ENCODE assay signal across 15 cellular contexts in genomic region chr5:33482335-33482734, GRCh38. TPM values are rescaled to one million over a fixed set of nuclear protein-coding genes. Genes with fewer than 3 reads are reported as not detected.
DNase-seq lines count a peak whose midpoint lies in the region; ATAC-seq, FAIRE-seq and TF ChIP-seq lines count a peak whose summit lies in the region.
"Had no signal": no experiment of that assay in that cellular context is flagged by ENCODE, and none has a peak within 500 bp of the region (broad histone marks: within the 10 kb centered on the region; RNA-seq: fewer than 3 reads in every experiment).

No MANE protein-coding gene starts in this region.

- no peak overlapping the region for H2AK5ac ChIP-seq in neuronal stem cell (ENCODE audit: low read depth, low read length)

- H3K14ac ChIP-seq in neuronal stem cell (ENCODE audit: low read length), result no peak overlapping the region

- H4K91ac ChIP-seq in neuronal stem cell (ENCODE audit: low read depth, low read length, poor library complexity), result no peak overlapping the region

- DNase-seq in NCI-H2107 (lab: John Stamatoyannopoulos, UW) (peak; percentile 8), endothelial cell of umbilical vein (ENCODE audit: low read depth, low spot score) (no peak), neuronal stem cell (ENCODE audit: low spot score) (peak; percentile 15), mucosa of descending colon (no peak), activated T-cell treated with anti-CD3 and anti-CD28 coated beads for 4 hours (no peak)
- DNase-seq: CD8-positive, alpha-beta T cell; MV-4-11; NCI-H1694; NCI-H2171 treated with DMSO at 0.1 percent for 48 hours; PC-3; SW 1271 had no signal

- WGBS in neuronal stem cell (ENCODE audit: extremely low coverage in 2 of 2, insufficient read length in 2 of 2, insufficient replicate concordance in 1 of 2), 2 donors, result no CpG with 5 or more reads among the region's 7 CpGs

- peak; percentile 24 for FAIRE-seq in endothelial cell of umbilical vein (lab: Jason Lieb, UNC)

- no peak overlapping the region for H2BK12ac ChIP-seq in neuronal stem cell (ENCODE audit: low read length)

- no peaks in the 10 kb centered on the region for H3K9me1 ChIP-seq in endothelial cell of umbilical vein (replicated peaks; ENCODE audit: control insufficient read depth, extremely low read depth, insufficient read depth, low read length)

- no peak overlapping the region for H2BK5ac ChIP-seq in neuronal stem cell (ENCODE audit: low read length)

- H3K9me3 ChIP-seq in HUES48 (ENCODE audit: control insufficient read depth, insufficient read depth, low read length) (no peaks in the 10 kb centered on the region), endothelial cell of umbilical vein (replicated peaks; ENCODE audit: control insufficient read depth, insufficient read depth, low read length) (no peaks in the 10 kb centered on the region), neuronal stem cell (replicated peaks in 1 of 2; ENCODE audit: control insufficient read depth in 2 of 2, insufficient read depth in 1 of 2, low read depth in 1 of 2, low read length in 2 of 2) (no peaks in the 10 kb centered on the region), mucosa of descending colon (no peaks in the 10 kb centered on the region)
- H3K9me3 ChIP-seq: HAP-1, SJSA1 had no signal

- no peak for TF ChIP-seq CTCF in endothelial cell of umbilical vein (IDR thresholded peaks at IDR 0.05; ENCODE audit: extremely low read depth in 1 of 2, insufficient read depth in 1 of 2, low read depth in 1 of 2, low read length in 2 of 2)
- no peak for TF ChIP-seq CTCF in mucosa of descending colon (IDR thresholded peaks at IDR 0.05)

- intact Hi-C loops in endothelial cell of umbilical vein (cut with micrococcal nuclease), result loop anchor here (10.0 kb wide), 1 partner anchor 1192 kb away; no protein-coding TSS in a partner anchor
- intact Hi-C loops in mucosa of descending colon (cut with DNase I, micrococcal nuclease), result no loop called here

- H3K27me3 ChIP-seq in HUES48 (ENCODE audit: control insufficient read depth, insufficient read depth, low read length) (no peaks in the 10 kb centered on the region), endothelial cell of umbilical vein (ENCODE audit: control insufficient read depth in 2 of 2, insufficient read depth in 2 of 2, low read length in 2 of 2) (no peaks in the 10 kb centered on the region), neuronal stem cell (ENCODE audit: control insufficient read depth in 3 of 3, insufficient read depth in 3 of 3, low read depth in 1 of 3, low read length in 3 of 3) (no peaks in the 10 kb centered on the region)
- H3K27me3 ChIP-seq: SJSA1 had no signal

- no peak overlapping the region for H4K8ac ChIP-seq in neuronal stem cell (ENCODE audit: low read depth, low read length)

- no TSS peak for BruUV-seq in endothelial cell of umbilical vein (replicated peaks; lab: Mats Ljungman, UMichigan)

- H3K79me2 ChIP-seq in endothelial cell of umbilical vein (ENCODE audit: control insufficient read depth, insufficient read depth, low read length), result no peaks in the 10 kb centered on the region

- H3K18ac ChIP-seq in neuronal stem cell (ENCODE audit: low read length), result no peak overlapping the region

- ATAC-seq in mucosa of descending colon, result no peak
- ATAC-seq in HG02759 (IDR thresholded peaks at IDR 0.05; ENCODE audit: unreplicated experiment), result no peak
- ATAC-seq: CD8-positive, alpha-beta T cell; PC-3 had no signal

- H2BK15ac ChIP-seq in neuronal stem cell (ENCODE audit: low read length), result no peak overlapping the region

- H3K4me3 ChIP-seq in HUES48 (ENCODE audit: low read depth, low read length) (no peak overlapping the region), endothelial cell of umbilical vein (replicated peaks in 1 of 3; ENCODE audit: insufficient read depth in 1 of 3, low read depth in 1 of 3, low read length in 3 of 3) (no peak overlapping the region), neuronal stem cell (ENCODE audit: low read length in 2 of 2) (no peak overlapping the region), mucosa of descending colon (no peak overlapping the region)
- H3K4me3 ChIP-seq: HAP-1, SJSA1 had no signal

- TF ChIP-seq POLR2A in endothelial cell of umbilical vein (IDR thresholded peaks at IDR 0.05; ENCODE audit: low read depth, low read length), result no peak

- peaks cover 11% of the 10 kb centered on the region for H3K4me1 ChIP-seq in HUES48 (ENCODE audit: control insufficient read depth, insufficient read depth, low read length)
- H3K4me1 ChIP-seq in endothelial cell of umbilical vein (ENCODE audit: control insufficient read depth, extremely low read depth, insufficient read depth, low read length), result no peaks in the 10 kb centered on the region
- H3K4me1 ChIP-seq in neuronal stem cell (ENCODE audit: control insufficient read depth in 2 of 2, insufficient read depth in 1 of 2, low read depth in 1 of 2, low read length in 2 of 2), result peaks cover 0 to 5% of the 10 kb centered on the region in 2 donors
- no peaks in the 10 kb centered on the region for H3K4me1 ChIP-seq in mucosa of descending colon (ENCODE audit: low read depth)
- H3K4me1 ChIP-seq: SJSA1 had no signal

- H4K20me1 ChIP-seq in endothelial cell of umbilical vein (replicated peaks; ENCODE audit: control insufficient read depth, extremely low read depth, insufficient read depth, low read length), result no peaks in the 10 kb centered on the region

- CTCF ChIA-PET in endothelial cell of umbilical vein (lab: Charles Lee), result no interaction called here

- H2AFZ ChIP-seq in endothelial cell of umbilical vein (ENCODE audit: low read depth, low read length), result no peak overlapping the region
- no peak overlapping the region for H2AFZ ChIP-seq in neuronal stem cell (ENCODE audit: low read length)

- H3K79me1 ChIP-seq in neuronal stem cell (ENCODE audit: low read depth, low read length), result peaks cover 1% of the 10 kb centered on the region

- H3K27ac ChIP-seq in HUES48 (ENCODE audit: low read depth, low read length), result peak overlapping the region; percentile 45
- no peak overlapping the region for H3K27ac ChIP-seq in endothelial cell of umbilical vein (ENCODE audit: insufficient read depth, low read depth, low read length)
- no peak overlapping the region for H3K27ac ChIP-seq in neuronal stem cell (replicated peaks; ENCODE audit: low read length)
- H3K27ac ChIP-seq: SJSA1 had no signal

- no peak overlapping the region for H3K23ac ChIP-seq in neuronal stem cell (ENCODE audit: low read depth, low read length, poor library complexity)

- H3K4me2 ChIP-seq in endothelial cell of umbilical vein (ENCODE audit: insufficient read depth, low read length) (no peak overlapping the region), neuronal stem cell (ENCODE audit: insufficient read depth, low read length, poor library complexity, severe bottlenecking) (no peak overlapping the region)

- no peak overlapping the region for H2BK120ac ChIP-seq in neuronal stem cell (ENCODE audit: low read depth, low read length)

- H3K36me3 ChIP-seq in HUES48 (ENCODE audit: control insufficient read depth, insufficient read depth, low read length) (peaks cover 24% of the 10 kb centered on the region), endothelial cell of umbilical vein (ENCODE audit: control insufficient read depth in 2 of 2, extremely low read depth in 1 of 2, insufficient read depth in 2 of 2, low read length in 2 of 2) (no peaks in the 10 kb centered on the region), neuronal stem cell (replicated peaks in 1 of 2; ENCODE audit: control insufficient read depth in 2 of 2, insufficient read depth in 2 of 2, low read length in 2 of 2) (peaks cover 0 to 21% of the 10 kb centered on the region in 2 donors), mucosa of descending colon (ENCODE audit: low read depth) (no peaks in the 10 kb centered on the region)
- H3K36me3 ChIP-seq: HAP-1, SJSA1 had no signal

- H3K4ac ChIP-seq in neuronal stem cell (ENCODE audit: low read length), result no peak overlapping the region

- POLR2A ChIA-PET in endothelial cell of umbilical vein (lab: Charles Lee), result no interaction called here

- dilution Hi-C loops in endothelial cell of umbilical vein (cut with MboI; ENCODE audit: extremely low pct_ligation_motif_present, low sequenced_read_pairs), result no loop called here

- H3K9ac ChIP-seq in HUES48 (ENCODE audit: low read depth, low read length), result peak overlapping the region; percentile 4; the same call in 1 of the 2 replicates
- H3K9ac ChIP-seq in endothelial cell of umbilical vein (replicated peaks; ENCODE audit: extremely low read depth, insufficient read depth, low read length), result no peak overlapping the region
- no peak overlapping the region for H3K9ac ChIP-seq in neuronal stem cell (ENCODE audit: low read depth, low read length, poor library complexity)

TF ChIP-seq in endothelial cell of umbilical vein, 7 proteins besides CTCF, POLR2A, EP300 and RAD21:
- TF ChIP-seq MAX (IDR thresholded peaks at IDR 0.05; ENCODE audit: insufficient read depth, insufficient read length) (no peak), JUN (IDR thresholded peaks at IDR 0.05; ENCODE audit: borderline replicate concordance, insufficient read depth, insufficient read length, low read depth) (no peak), EZH2 (IDR thresholded peaks at IDR 0.05; ENCODE audit: borderline replicate concordance, low read depth, low read length, severe bottlenecking) (no peak), POLR2AphosphoS5 (IDR thresholded peaks at IDR 0.05; ENCODE audit: insufficient read depth, low read depth, low read length) (no peak), FOS (IDR thresholded peaks at IDR 0.05; ENCODE audit: borderline replicate concordance, insufficient read depth, low read length) (no peak), GATA2 (IDR thresholded peaks at IDR 0.05; ENCODE audit: insufficient read depth, insufficient read length, low read depth, low read length) (no peak), MYC (IDR thresholded peaks at IDR 0.05; ENCODE audit: low read depth, low read length) (no peak)
TF ChIP-seq in endothelial cell of umbilical vein: peak in this region for 0.

RNA-seq across cellular contexts. Expression of gene TARS1, which starts 41.6 kb away (rescaled TPM):
- 175 and 184 TPM in 2 replicates for total RNA-seq in endothelial cell of umbilical vein
- polyA plus RNA-seq in endothelial cell of umbilical vein, result 32.0 and 39.1 TPM in 2 replicates
- polyA plus RNA-seq in endothelial cell of umbilical vein (2011; cell fraction: cytosol; rRNA removed), result 75.4 and 75.7 TPM in 2 replicates
- polyA plus RNA-seq in endothelial cell of umbilical vein (2011; cell fraction: nucleus; rRNA removed), result 88.6 and 119 TPM in 2 replicates
- 103 and 163 TPM in 2 replicates for polyA plus RNA-seq in endothelial cell of umbilical vein (2012)
- polyA minus RNA-seq in endothelial cell of umbilical vein, result 61.8 and 70.3 TPM in 2 replicates
- 215 TPM for polyA minus RNA-seq in endothelial cell of umbilical vein (2011; cell fraction: cytosol; rRNA and poly(A)+ RNA removed)
- 64.0 and 85.6 TPM in 2 replicates for polyA minus RNA-seq in endothelial cell of umbilical vein (2011; cell fraction: nucleus; rRNA and poly(A)+ RNA removed)
- 66.5 TPM for polyA plus RNA-seq in neuronal stem cell (2013, experiment 1 of 2)
- 67.4 TPM for polyA plus RNA-seq in neuronal stem cell (2013, experiment 2 of 2)
- total RNA-seq in mucosa of descending colon, result 100 to 1,000 TPM in 1 of 3 donors, 10 to 100 TPM in 2; 77.9 to 150 (median 94.6) TPM

Comparison
In these comparisons a context has a peak if more than half of its experiments do, and no peak if none do; other contexts are left out.
1. DNase-seq: peak in NCI-H2107 (single experiment) and neuronal stem cell (single experiment); none in endothelial cell of umbilical vein (single experiment), mucosa of descending colon (0 of 3) and activated T-cell treated with anti-CD3 and anti-CD28 coated beads for 4 hours (single experiment).